ENCODE assay signal across 8 cellular contexts in the genomic region with DNA sequence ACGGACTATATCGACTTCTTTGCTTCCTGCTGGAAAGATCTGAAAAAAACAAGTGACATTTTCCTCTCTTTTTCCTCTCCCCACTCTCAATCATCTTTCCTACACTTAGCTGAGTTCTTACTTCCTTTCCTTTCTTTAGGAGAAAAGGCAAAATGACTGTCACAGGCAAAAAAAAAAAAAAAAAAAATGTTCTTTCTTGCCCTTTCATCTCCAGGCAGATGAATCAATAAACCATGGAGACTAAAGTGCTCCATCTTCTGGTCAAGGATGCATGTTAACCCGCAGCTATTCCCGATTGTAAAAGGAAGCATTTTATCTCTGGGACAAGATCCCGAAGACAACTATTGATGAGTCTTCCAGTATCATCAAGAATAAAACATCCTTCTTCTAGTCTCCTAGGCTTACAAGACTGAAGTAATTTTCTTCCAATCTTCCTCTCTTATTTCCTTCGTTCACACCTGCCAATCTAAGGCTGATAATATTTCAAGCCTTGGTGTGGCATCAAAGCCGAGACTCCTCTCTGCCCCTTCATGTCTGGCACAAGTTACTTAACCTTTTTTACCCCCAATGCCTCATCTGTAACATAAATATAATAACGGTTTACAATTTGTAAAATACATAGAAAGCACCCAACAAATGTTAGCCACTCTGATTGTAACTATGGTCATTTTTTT.
A peak's percentile ranks its signal among the peaks of the same experiment; 100 is the strongest.
DNase-seq lines count a peak whose midpoint lies in the region; ATAC-seq lines count a peak whose summit lies in the region.

No MANE protein-coding gene starts in this region.

- ATAC-seq in HG03175 (IDR thresholded peaks at IDR 0.05; ENCODE audit: unreplicated experiment) = no peak

- intact Hi-C loops in posterior cingulate gyrus (cut with DNase I) = no loop called here

- DNase-seq in A172 (ENCODE audit: low spot score) (peak; percentile 39), EL (peak; percentile 54), NCI-H526 (lab: John Stamatoyannopoulos, UW) (peak; percentile 23 to 46), cerebellum (ENCODE audit: low spot score) (peak; percentile 78), midbrain (lab: John Stamatoyannopoulos, UW) (peak; percentile 25), GM19238 (ENCODE audit: insufficient read length, low spot score) (no peak), posterior cingulate gyrus (no peak)

Comparison
In these comparisons a context has a peak if more than half of its experiments do, and no peak if none do; other contexts are left out.
1. DNase-seq: peak in A172 (single experiment), EL (single experiment), NCI-H526 (2 of 2), cerebellum (single experiment) and midbrain (single experiment); none in GM19238 (single experiment) and posterior cingulate gyrus (0 of 10).